In the genomic region with DNA sequence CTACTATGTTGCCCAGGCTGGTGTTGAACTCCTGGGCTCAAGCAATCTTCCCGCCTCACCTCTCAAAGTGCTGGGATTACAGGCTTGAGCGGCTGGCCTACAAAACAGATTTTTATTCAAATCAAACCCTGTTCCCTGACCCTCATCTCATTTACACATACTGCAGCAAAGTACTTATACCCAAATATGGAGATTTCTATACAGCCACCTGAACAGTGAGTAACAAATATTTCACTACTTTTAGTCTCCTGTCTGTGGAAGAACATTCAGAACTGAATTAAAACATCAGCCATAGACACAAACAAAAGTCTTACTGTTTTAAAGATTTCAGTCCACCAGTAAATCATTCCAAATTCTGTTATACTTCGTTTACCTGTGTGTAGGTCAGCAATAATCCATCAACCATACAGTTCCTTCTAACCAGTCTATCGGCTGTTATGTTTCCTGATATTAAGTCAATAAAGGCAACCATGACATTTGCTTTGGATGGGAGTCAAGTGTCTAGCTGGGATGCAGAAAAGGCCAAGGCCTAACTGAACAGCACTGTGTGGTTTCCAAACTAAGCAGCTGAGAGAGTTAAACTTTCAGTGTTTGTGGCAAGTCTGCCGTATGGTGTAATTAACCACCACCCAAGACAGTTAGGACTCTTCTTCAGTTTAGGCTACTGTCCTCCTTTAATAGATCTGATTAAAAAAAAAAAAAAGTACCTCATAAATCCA, we compare ENCODE assay signal across 12 cellular contexts. TPM values are rescaled to one million over a fixed set of nuclear protein-coding genes. Genes with fewer than 3 reads are reported as not detected.
DNase-seq lines count a peak whose midpoint lies in the region; TF ChIP-seq lines count a peak whose summit lies in the region.
"Had no signal": no experiment of that assay in that cellular context is flagged by ENCODE, and none has a peak within 500 bp of the region (broad histone marks: within the 10 kb centered on the region; RNA-seq: fewer than 3 reads in every experiment).

No MANE protein-coding gene starts in this region.

- H3K36me3 Mint-ChIP-seq in activated T-helper 2 cell treated with anti-CD3 and anti-CD28 coated beads, Interferon-gamma antibody, Interleukin-2, Interleukin-4, amounts not matched to agents 10 μg/mL and 5 μg/mL and 100 μg/mL, durations not matched to agents 14 hours and 24 hours and 36 hours (ENCODE audit: low read depth) = peaks cover 82% of the 10 kb centered on the region
- peaks cover 22 to 24% of the 10 kb centered on the region in 2 donors for H3K36me3 Mint-ChIP-seq in CD14-positive monocyte

- peak overlapping the region; percentile 11 for H3K4me3 Mint-ChIP-seq in activated T-helper 2 cell treated with anti-CD3 and anti-CD28 coated beads, Interferon-gamma antibody, Interleukin-2, Interleukin-4, amounts not matched to agents 10 μg/mL and 5 μg/mL and 100 μg/mL, durations not matched to agents 14 hours and 24 hours and 36 hours (ENCODE audit: low read depth)
- no peak overlapping the region for H3K4me3 Mint-ChIP-seq in CD14-positive monocyte

- TF ChIP-seq CTCF in neutrophil (IDR thresholded peaks at IDR 0.05) (no peak), CD14-positive monocyte (IDR thresholded peaks at IDR 0.05) (no peak)

- H3K4me1 Mint-ChIP-seq in activated T-helper 2 cell treated with anti-CD3 and anti-CD28 coated beads, Interferon-gamma antibody, Interleukin-2, Interleukin-4, amounts not matched to agents 10 μg/mL and 5 μg/mL and 100 μg/mL, durations not matched to agents 14 hours and 24 hours and 36 hours (ENCODE audit: low read depth) = peaks cover 71% of the 10 kb centered on the region
- H3K4me1 Mint-ChIP-seq in CD14-positive monocyte = peaks cover 54% of the 10 kb centered on the region

- H3K36me3 ChIP-seq in neutrophil = no peaks in the 10 kb centered on the region
- H3K36me3 ChIP-seq: transverse colon had no signal

- DNase-seq in NOMO-1 treated with DMSO at 0.1 percent for 48 hours (lab: John Stamatoyannopoulos, UW; ENCODE audit: unreplicated experiment) (peak; percentile 13), NOMO-1 treated with dmso at 0.1 percent for 144 hours (lab: John Stamatoyannopoulos, UW; ENCODE audit: unreplicated experiment) (no peak), NCI-H2029 treated with DMSO at 0.1 percent for 48 hours (lab: John Stamatoyannopoulos, UW) (peak; percentile 83), iPS-NIHi11 (ENCODE audit: low spot score) (no peak), hepatic stellate cell (ENCODE audit: low spot score) (no peak), CD14-positive monocyte (ENCODE audit: low spot score) (no peak)
- no peak for DNase-seq in activated T-helper 2 cell treated with anti-CD3 and anti-CD28 coated beads, Interferon-gamma antibody, Interleukin-2, Interleukin-4, amounts not matched to agents 10 μg/mL and 5 μg/mL and 100 μg/mL, durations not matched to agents 14 hours and 24 hours and 36 hours (ENCODE audit: low spot score)
- DNase-seq: ACHN; activated effector memory CD4-positive, alpha-beta T cell treated with anti-CD3 and anti-CD28 coated beads, Interleukin-2, amount 50 U/mL, for 16 hours; T1000; transverse colon had no signal

- no peaks in the 10 kb centered on the region for H3K9me3 ChIP-seq in neutrophil
- H3K9me3 ChIP-seq: transverse colon had no signal

- H3K4me3 ChIP-seq in neutrophil (ENCODE audit: low read depth in 1 of 2, low read length in 1 of 2) = no peak overlapping the region
- H3K4me3 ChIP-seq: transverse colon had no signal

- H3K9me3 Mint-ChIP-seq in activated T-helper 2 cell treated with anti-CD3 and anti-CD28 coated beads, Interferon-gamma antibody, Interleukin-2, Interleukin-4, amounts not matched to agents 10 μg/mL and 5 μg/mL and 100 μg/mL, durations not matched to agents 14 hours and 24 hours and 36 hours = no peaks in the 10 kb centered on the region
- no peaks in the 10 kb centered on the region for H3K9me3 Mint-ChIP-seq in CD14-positive monocyte

- peak overlapping the region; percentile 48 for H3K27ac Mint-ChIP-seq in activated T-helper 2 cell treated with anti-CD3 and anti-CD28 coated beads, Interferon-gamma antibody, Interleukin-2, Interleukin-4, amounts not matched to agents 10 μg/mL and 5 μg/mL and 100 μg/mL, durations not matched to agents 14 hours and 24 hours and 36 hours
- H3K27ac Mint-ChIP-seq in CD14-positive monocyte = no peak overlapping the region

- H3K27ac ChIP-seq in neutrophil = peak overlapping the region; percentile 47

- intact Hi-C loops in activated T-helper 2 cell treated with anti-CD3 and anti-CD28 coated beads, Interferon-gamma antibody, Interleukin-2, Interleukin-4, amounts not matched to agents 10 μg/mL and 5 μg/mL and 100 μg/mL, durations not matched to agents 14 hours and 24 hours and 36 hours (cut with micrococcal nuclease) = no loop called here
- intact Hi-C loops in CD14-positive monocyte (cut with micrococcal nuclease) = loop anchor here in 1 of 2 donors (2.0 kb wide), 1 partner anchor 53 kb away; no protein-coding TSS in a partner anchor

- H3K4me1 ChIP-seq in neutrophil (ENCODE audit: control insufficient read depth in 1 of 2, insufficient read depth in 1 of 2, low read depth in 1 of 2, low read length in 1 of 2) = peaks cover 16 to 54% of the 10 kb centered on the region in 2 experiments

- no peaks in the 10 kb centered on the region for H3K27me3 ChIP-seq in neutrophil
- H3K27me3 ChIP-seq: transverse colon had no signal

- no peaks in the 10 kb centered on the region for H3K27me3 Mint-ChIP-seq in activated T-helper 2 cell treated with anti-CD3 and anti-CD28 coated beads, Interferon-gamma antibody, Interleukin-2, Interleukin-4, amounts not matched to agents 10 μg/mL and 5 μg/mL and 100 μg/mL, durations not matched to agents 14 hours and 24 hours and 36 hours (ENCODE audit: low read depth)
- peaks cover 0 to 2% (median 0%) of the 10 kb centered on the region in 3 donors for H3K27me3 Mint-ChIP-seq in CD14-positive monocyte (ENCODE audit: low read depth in 3 of 3)

RNA-seq across cellular contexts. Expression of gene ERN1, which starts 22.3 kb away (rescaled TPM):
- total RNA-seq in activated T-helper 2 cell treated with anti-CD3 and anti-CD28 coated beads, Interferon-gamma antibody, Interleukin-2, Interleukin-4, amounts not matched to agents 10 μg/mL and 5 μg/mL and 100 μg/mL, durations not matched to agents 14 hours and 24 hours and 36 hours = 91.0 and 93.4 TPM in 2 replicates
- polyA plus RNA-seq in CD14-positive monocyte = 10 to 100 TPM; 11.0 to 13.7 TPM

Comparison
In these comparisons a context has a peak if more than half of its experiments do, and no peak if none do; other contexts are left out.
1. DNase-seq: peak in NOMO-1 treated with DMSO at 0.1 percent for 48 hours (single experiment) and NCI-H2029 treated with DMSO at 0.1 percent for 48 hours (single experiment); none in NOMO-1 treated with dmso at 0.1 percent for 144 hours (single experiment), activated T-helper 2 cell treated with anti-CD3 and anti-CD28 coated beads, Interferon-gamma antibody, Interleukin-2, Interleukin-4, amounts not matched to agents 10 μg/mL and 5 μg/mL and 100 μg/mL, durations not matched to agents 14 hours and 24 hours and 36 hours (single experiment), iPS-NIHi11 (single experiment), hepatic stellate cell (single experiment) and CD14-positive monocyte (single experiment).